1 cellular context compared by ENCODE assay signal in genomic region chr1:244047739-244048565, GRCh38.
A peak's percentile ranks its signal among the peaks of the same experiment; 100 is the strongest.
TF ChIP-seq lines count a peak whose summit lies in the region.

No MANE protein-coding gene starts in this region.

TF ChIP-seq in GM12878, 131 proteins besides CTCF, POLR2A, EP300 and RAD21 (continued from another document and continues in another):
- TF ChIP-seq IRF3 (IDR thresholded peaks at IDR 0.05) = peak; percentile 57; the same call in 1 of the 2 replicates
- TF ChIP-seq PBX3 (IDR thresholded peaks at IDR 0.05; ENCODE audit: insufficient replicate concordance, low read depth, low read length) = peak; percentile 93
- TF ChIP-seq CHD2 (IDR thresholded peaks at IDR 0.05; ENCODE audit: borderline replicate concordance, low read depth, low read length) = peak; percentile 83
- TF ChIP-seq RAD51 (IDR thresholded peaks at IDR 0.05) = no peak
- TF ChIP-seq RELA (IDR thresholded peaks at IDR 0.05; ENCODE audit: borderline replicate concordance, partially characterized antibody) = peak; percentile 45
- TF ChIP-seq LARP7 (IDR thresholded peaks at IDR 0.05) = peak; percentile 95
- peak; percentile 50; the same call in 1 of the 2 replicates for TF ChIP-seq BACH1 (IDR thresholded peaks at IDR 0.05; ENCODE audit: borderline replicate concordance)
- peak; percentile 88 for TF ChIP-seq SP1 (IDR thresholded peaks at IDR 0.05; ENCODE audit: low read depth, low read length)
- peak; percentile 80 for TF ChIP-seq CREB1 (IDR thresholded peaks at IDR 0.05; ENCODE audit: low read depth)
- TF ChIP-seq DPF2 (IDR thresholded peaks at IDR 0.05) = peak; percentile 92
- TF ChIP-seq RB1 (IDR thresholded peaks at IDR 0.05; ENCODE audit: borderline replicate concordance) = peak; percentile 52; the same call in 1 of the 2 replicates
- TF ChIP-seq TCF12 (IDR thresholded peaks at IDR 0.05; ENCODE audit: low read depth, low read length) = peak; percentile 87; the same call in 1 of the 2 replicates
- no peak for TF ChIP-seq MAX (IDR thresholded peaks at IDR 0.05; ENCODE audit: low read depth, low read length)
- peak; percentile 77 for TF ChIP-seq SMARCA5 (IDR thresholded peaks at IDR 0.05)
- TF ChIP-seq, protein P1, sequence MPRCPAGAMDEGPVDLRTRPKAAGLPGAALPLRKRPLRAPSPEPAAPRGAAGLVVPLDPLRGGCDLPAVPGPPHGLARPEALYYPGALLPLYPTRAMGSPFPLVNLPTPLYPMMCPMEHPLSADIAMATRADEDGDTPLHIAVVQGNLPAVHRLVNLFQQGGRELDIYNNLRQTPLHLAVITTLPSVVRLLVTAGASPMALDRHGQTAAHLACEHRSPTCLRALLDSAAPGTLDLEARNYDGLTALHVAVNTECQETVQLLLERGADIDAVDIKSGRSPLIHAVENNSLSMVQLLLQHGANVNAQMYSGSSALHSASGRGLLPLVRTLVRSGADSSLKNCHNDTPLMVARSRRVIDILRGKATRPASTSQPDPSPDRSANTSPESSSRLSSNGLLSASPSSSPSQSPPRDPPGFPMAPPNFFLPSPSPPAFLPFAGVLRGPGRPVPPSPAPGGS (IDR thresholded peaks at IDR 0.05; ENCODE audit: borderline replicate concordance, insufficient read depth, low read depth, low read length, poor library complexity, severe bottlenecking) = peak; percentile 15
- TF ChIP-seq SREBF2 (IDR thresholded peaks at IDR 0.05; ENCODE audit: low read length) = no peak
- TF ChIP-seq MLLT1 (IDR thresholded peaks at IDR 0.05) = peak; percentile 66; the same call in 1 of the 2 replicates
- TF ChIP-seq ZNF592 (IDR thresholded peaks at IDR 0.05) = no peak
- peak; percentile 82 for TF ChIP-seq RFX5 (IDR thresholded peaks at IDR 0.05; ENCODE audit: low read depth, low read length)
- 0 out of 4 replicates have a peak, but pooled peaks of 1 of the 2 experiments have one; percentile 5 for TF ChIP-seq SRF (IDR thresholded peaks at IDR 0.05; ENCODE audit: low read depth in 2 of 2, low read length in 2 of 2)
- no peak for TF ChIP-seq SMAD5 (IDR thresholded peaks at IDR 0.05; ENCODE audit: low read depth)
- peak; percentile 61; the same call in 1 of the 2 replicates for TF ChIP-seq RUNX3 (IDR thresholded peaks at IDR 0.05; ENCODE audit: low read length)
- no peak for TF ChIP-seq SMAD1 (IDR thresholded peaks at IDR 0.05; ENCODE audit: low read depth, partially characterized antibody)
- 0 out of 2 replicates have a peak, but pooled peaks have one; percentile 55 for TF ChIP-seq ZNF217 (IDR thresholded peaks at IDR 0.05)
- 0 out of 2 replicates have a peak, but pooled peaks have one; percentile 53 for TF ChIP-seq ZNF687 (IDR thresholded peaks at IDR 0.05)
- peak; percentile 63 for TF ChIP-seq KLF5 (IDR thresholded peaks at IDR 0.05; ENCODE audit: partially characterized antibody)
- TF ChIP-seq, protein P2, sequence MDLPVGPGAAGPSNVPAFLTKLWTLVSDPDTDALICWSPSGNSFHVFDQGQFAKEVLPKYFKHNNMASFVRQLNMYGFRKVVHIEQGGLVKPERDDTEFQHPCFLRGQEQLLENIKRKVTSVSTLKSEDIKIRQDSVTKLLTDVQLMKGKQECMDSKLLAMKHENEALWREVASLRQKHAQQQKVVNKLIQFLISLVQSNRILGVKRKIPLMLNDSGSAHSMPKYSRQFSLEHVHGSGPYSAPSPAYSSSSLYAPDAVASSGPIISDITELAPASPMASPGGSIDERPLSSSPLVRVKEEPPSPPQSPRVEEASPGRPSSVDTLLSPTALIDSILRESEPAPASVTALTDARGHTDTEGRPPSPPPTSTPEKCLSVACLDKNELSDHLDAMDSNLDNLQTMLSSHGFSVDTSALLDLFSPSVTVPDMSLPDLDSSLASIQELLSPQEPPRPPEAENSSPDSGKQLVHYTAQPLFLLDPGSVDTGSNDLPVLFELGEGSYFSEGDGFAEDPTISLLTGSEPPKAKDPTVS (IDR thresholded peaks at IDR 0.05; ENCODE audit: low read depth, low read length) = no peak
- TF ChIP-seq ASH2L (IDR thresholded peaks at IDR 0.05; ENCODE audit: borderline replicate concordance, low read depth) = peak; percentile 86; the same call in 1 of the 2 replicates
- no peak for TF ChIP-seq STAT3 (IDR thresholded peaks at IDR 0.05; ENCODE audit: low read depth, low read length)
- TF ChIP-seq ZSCAN29 (IDR thresholded peaks at IDR 0.05) = 0 out of 2 replicates have a peak, but pooled peaks have one; percentile 13
- TF ChIP-seq, protein P3, sequence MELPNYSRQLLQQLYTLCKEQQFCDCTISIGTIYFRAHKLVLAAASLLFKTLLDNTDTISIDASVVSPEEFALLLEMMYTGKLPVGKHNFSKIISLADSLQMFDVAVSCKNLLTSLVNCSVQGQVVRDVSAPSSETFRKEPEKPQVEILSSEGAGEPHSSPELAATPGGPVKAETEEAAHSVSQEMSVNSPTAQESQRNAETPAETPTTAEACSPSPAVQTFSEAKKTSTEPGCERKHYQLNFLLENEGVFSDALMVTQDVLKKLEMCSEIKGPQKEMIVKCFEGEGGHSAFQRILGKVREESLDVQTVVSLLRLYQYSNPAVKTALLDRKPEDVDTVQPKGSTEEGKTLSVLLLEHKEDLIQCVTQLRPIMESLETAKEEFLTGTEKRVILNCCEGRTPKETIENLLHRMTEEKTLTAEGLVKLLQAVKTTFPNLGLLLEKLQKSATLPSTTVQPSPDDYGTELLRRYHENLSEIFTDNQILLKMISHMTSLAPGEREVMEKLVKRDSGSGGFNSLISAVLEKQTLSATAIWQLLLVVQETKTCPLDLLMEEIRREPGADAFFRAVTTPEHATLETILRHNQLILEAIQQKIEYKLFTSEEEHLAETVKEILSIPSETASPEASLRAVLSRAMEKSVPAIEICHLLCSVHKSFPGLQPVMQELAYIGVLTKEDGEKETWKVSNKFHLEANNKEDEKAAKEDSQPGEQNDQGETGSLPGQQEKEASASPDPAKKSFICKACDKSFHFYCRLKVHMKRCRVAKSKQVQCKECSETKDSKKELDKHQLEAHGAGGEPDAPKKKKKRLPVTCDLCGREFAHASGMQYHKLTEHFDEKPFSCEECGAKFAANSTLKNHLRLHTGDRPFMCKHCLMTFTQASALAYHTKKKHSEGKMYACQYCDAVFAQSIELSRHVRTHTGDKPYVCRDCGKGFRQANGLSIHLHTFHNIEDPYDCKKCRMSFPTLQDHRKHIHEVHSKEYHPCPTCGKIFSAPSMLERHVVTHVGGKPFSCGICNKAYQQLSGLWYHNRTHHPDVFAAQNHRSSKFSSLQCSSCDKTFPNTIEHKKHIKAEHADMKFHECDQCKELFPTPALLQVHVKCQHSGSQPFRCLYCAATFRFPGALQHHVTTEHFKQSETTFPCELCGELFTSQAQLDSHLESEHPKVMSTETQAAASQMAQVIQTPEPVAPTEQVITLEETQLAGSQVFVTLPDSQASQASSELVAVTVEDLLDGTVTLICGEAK (IDR thresholded peaks at IDR 0.05; ENCODE audit: borderline replicate concordance) = no peak
- peak; percentile 40 for TF ChIP-seq FOS (IDR thresholded peaks at IDR 0.05; ENCODE audit: borderline replicate concordance, extremely low read depth, insufficient read length)
- no peak for TF ChIP-seq NR2C1 (IDR thresholded peaks at IDR 0.05)
- TF ChIP-seq MEF2B (IDR thresholded peaks at IDR 0.05; ENCODE audit: partially characterized antibody, poor library complexity, severe bottlenecking) = no peak
- TF ChIP-seq ATF7 (IDR thresholded peaks at IDR 0.05; ENCODE audit: low read depth) = peak; percentile 88
- TF ChIP-seq TCF3 (IDR thresholded peaks at IDR 0.05; ENCODE audit: borderline replicate concordance, insufficient read depth, low read depth, low read length) = peak; percentile 74; the same call in 1 of the 2 replicates
- peak; percentile 6; the same call in 1 of the 2 replicates for TF ChIP-seq HCFC1 (IDR thresholded peaks at IDR 0.05; ENCODE audit: low read length)
- TF ChIP-seq NBN (IDR thresholded peaks at IDR 0.05) = peak; percentile 81
- peak; percentile 64 for TF ChIP-seq ZNF207 (IDR thresholded peaks at IDR 0.05; ENCODE audit: borderline replicate concordance)
